6 cellular contexts compared by ENCODE assay signal in the genomic region with DNA sequence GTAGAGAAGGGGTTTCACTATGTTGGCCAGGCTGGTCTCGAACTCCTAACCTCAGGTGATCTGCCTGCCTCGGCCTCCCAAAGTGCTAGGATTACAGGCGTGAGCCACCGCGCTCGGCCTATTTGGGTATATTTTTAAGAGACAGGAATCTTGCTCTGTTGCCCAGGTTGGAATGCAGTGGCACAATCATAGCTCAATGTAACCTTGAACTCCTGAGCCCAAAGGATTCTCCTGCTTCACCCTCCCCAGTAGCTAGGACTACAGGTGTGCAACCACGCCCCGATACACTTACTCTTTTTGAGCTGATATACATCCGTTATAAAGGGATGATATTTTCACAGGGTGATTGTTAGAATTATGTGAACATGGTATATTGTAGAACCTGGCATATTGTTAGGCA. TPM values are rescaled to one million over a fixed set of nuclear protein-coding genes. Genes with fewer than 3 reads are reported as not detected.
DNase-seq lines count a peak whose midpoint lies in the region; ATAC-seq, FAIRE-seq and TF ChIP-seq lines count a peak whose summit lies in the region.
"Not testable (repeated sequence)": the region's sequence is repeated elsewhere in the genome, so short reads cannot be mapped to it uniquely, and the experiment has no call there.

No MANE protein-coding gene starts in this region.

- not testable (repeated sequence) for BruUV-seq in GM12878 (replicated peaks; lab: Mats Ljungman, UMichigan)

- peaks cover 100% of the 10 kb centered on the region for H3K79me2 ChIP-seq in Loucy (ENCODE audit: insufficient read depth, low read length)
- H3K79me2 ChIP-seq in GM12878 (ENCODE audit: control insufficient read depth, insufficient read depth, low read length) = peaks cover 88% of the 10 kb centered on the region
- H3K79me2 ChIP-seq in mesendoderm (ENCODE audit: control insufficient read depth, insufficient read depth, low read length) = peaks cover 36% of the 10 kb centered on the region

- H3K36me3 ChIP-seq in Loucy (ENCODE audit: insufficient read depth, low read length); GM12878 (ENCODE audit: control insufficient read depth in 2 of 2, insufficient read depth in 2 of 2, low read length in 1 of 2); mesendoderm (ENCODE audit: control insufficient read depth, insufficient read depth, low read length): not testable (repeated sequence)

- not testable (repeated sequence) for H3K79me1 ChIP-seq in mesendoderm (ENCODE audit: low read length)

- TF ChIP-seq EP300 in GM12878 (IDR thresholded peaks at IDR 0.05; ENCODE audit: borderline replicate concordance in 1 of 2, control insufficient read depth in 1 of 2, low read depth in 2 of 2, low read length in 2 of 2) = not testable (repeated sequence)

- not testable (repeated sequence) for ATAC-seq in GM12878
- ATAC-seq in Right ventricle myocardium superior (ENCODE audit: poor library complexity) = peak; percentile 21
- peak; percentile 33 for ATAC-seq in left lobe of liver

- H3K4me2 ChIP-seq in Loucy (ENCODE audit: low read depth, low read length, poor library complexity, severe bottlenecking) = peak overlapping the region; percentile 94
- peak overlapping the region; percentile 38 for H3K4me2 ChIP-seq in GM12878 (ENCODE audit: control insufficient read depth, insufficient read depth)
- not testable (repeated sequence) for H3K4me2 ChIP-seq in mesendoderm (ENCODE audit: low read length)

- not testable (repeated sequence) for H3F3A ChIP-seq in Loucy (ENCODE audit: low read depth)

- 65% methylated on average over 9 of the region's 9 CpGs for WGBS in GM12878 (ENCODE audit: insufficient coverage, insufficient replicate concordance, low lambda C conversion rate, missing lambda C conversion rate)
- no CpG with 5 or more reads among the region's 9 CpGs for WGBS in mesendoderm (ENCODE audit: extremely low coverage, insufficient coverage, low lambda C conversion rate)

- H3K9me3 ChIP-seq in Loucy (ENCODE audit: insufficient read depth, low read depth, low read length); GM12878 (replicated peaks; ENCODE audit: control insufficient read depth, insufficient read depth, low read length): not testable (repeated sequence)

- FAIRE-seq in GM12891 (lab: Jason Lieb, UNC) = peak; percentile 31
- FAIRE-seq in GM12878 (lab: Jason Lieb, UNC) = not testable (repeated sequence)

- H3K23ac ChIP-seq in mesendoderm (ENCODE audit: low read length) = not testable (repeated sequence)

- not testable (repeated sequence) for H3K9me2 ChIP-seq in Loucy (replicated peaks; ENCODE audit: low read depth, low read length)

- not testable (repeated sequence) for H2BK5ac ChIP-seq in mesendoderm (ENCODE audit: low read length)

- in situ Hi-C loops in GM12878 (cut with MboI) = not testable (repeated sequence)

- H3K27me3 ChIP-seq in Loucy (ENCODE audit: insufficient read depth, low read length, poor library complexity, severe bottlenecking); GM12878 (replicated peaks in 1 of 2; ENCODE audit: control insufficient read depth in 2 of 2, insufficient read depth in 2 of 2, low read length in 1 of 2); mesendoderm (ENCODE audit: insufficient read depth, low read length, poor library complexity): not testable (repeated sequence)

- H3K4me3 ChIP-seq in Loucy (ENCODE audit: low read length, poor library complexity, severe bottlenecking) (peak overlapping the region; percentile 43), GM12878 (0 out of 2 replicates have a peak overlapping the region, but pooled peaks have one; percentile 8)
- H3K4me3 ChIP-seq in mesendoderm (ENCODE audit: low read length) = not testable (repeated sequence)

- H2BK120ac ChIP-seq in mesendoderm (ENCODE audit: low read depth, low read length) = not testable (repeated sequence)

- SMC1A ChIA-PET in GM12878 (lab: Charles Lee; ENCODE audit: uncharacterized antibody, unreplicated experiment) = interaction anchor here (0.9 to 2.1 kb wide), 5 partner anchors 16 to 54 kb away, joined by 3 to 10 read pairs (median 4); no protein-coding TSS in a partner anchor

- H3K18ac ChIP-seq in mesendoderm (ENCODE audit: low read length) = not testable (repeated sequence)

- intact Hi-C loops in GM12878 (cut with micrococcal nuclease; ENCODE audit: unreplicated experiment); Right ventricle myocardium superior (cut with DNase I): not testable (repeated sequence)

- DNase-seq in GM12891 (ENCODE audit: insufficient read length, low spot score); GM12878 (ENCODE audit: low read depth, low spot score); Right ventricle myocardium superior; left lobe of liver (ENCODE audit: low spot score); mesendoderm: not testable (repeated sequence)

- RAD21 ChIA-PET in GM12878 (lab: Charles Lee; ENCODE audit: unreplicated experiment) = interaction anchor here (1.0 kb wide), 1 partner anchor 45 kb away, joined by 4 read pairs; no protein-coding TSS in a partner anchor

- H2AK5ac ChIP-seq in mesendoderm (ENCODE audit: low read length) = not testable (repeated sequence)

- H3K4ac ChIP-seq in mesendoderm (ENCODE audit: low read depth, low read length) = not testable (repeated sequence)

- H3K56ac ChIP-seq in mesendoderm (ENCODE audit: low read length) = not testable (repeated sequence)

- H2AFZ ChIP-seq in Loucy (ENCODE audit: low read length); GM12878 (ENCODE audit: control insufficient read depth, low read depth, low read length): not testable (repeated sequence)

- H2BK15ac ChIP-seq in mesendoderm (replicated peaks; ENCODE audit: low read depth) = not testable (repeated sequence)

- H3K4me1 ChIP-seq in Loucy (ENCODE audit: insufficient read depth, low read length, poor library complexity, severe bottlenecking) = peaks cover 41% of the 10 kb centered on the region
- H3K4me1 ChIP-seq in GM12878 (ENCODE audit: control insufficient read depth, insufficient read depth, low read length); mesendoderm (ENCODE audit: control insufficient read depth, low read depth, low read length): not testable (repeated sequence)

- peaks cover 80% of the 10 kb centered on the region for H4K20me1 ChIP-seq in Loucy (ENCODE audit: insufficient read depth, low read length, poor library complexity, severe bottlenecking)
- not testable (repeated sequence) for H4K20me1 ChIP-seq in GM12878 (ENCODE audit: control insufficient read depth, insufficient read depth)

- not testable (repeated sequence) for TF ChIP-seq RAD21 in GM12878 (IDR thresholded peaks at IDR 0.05; ENCODE audit: insufficient read depth, low read depth, low read length)

- POLR2A ChIA-PET in GM12878 (lab: Charles Lee) = not testable (repeated sequence)

- not testable (repeated sequence) for H4K8ac ChIP-seq in mesendoderm (ENCODE audit: low read depth, low read length)

- not testable (repeated sequence) for TF ChIP-seq POLR2A in GM12891 (IDR thresholded peaks at IDR 0.05; ENCODE audit: low read depth, low read length); GM12878 (IDR thresholded peaks at IDR 0.05; ENCODE audit: low read depth, low read length)

- TF ChIP-seq CTCF in Loucy (conservative IDR thresholded peaks at IDR 0.05; ENCODE audit: low read length); GM12878 (IDR thresholded peaks at IDR 0.05 in 2 of 3, conservative IDR thresholded peaks at IDR 0.05 in 1 of 3; ENCODE audit: control insufficient read depth in 2 of 3, extremely low read depth in 1 of 3, insufficient read depth in 1 of 3, low read depth in 3 of 3, low read length in 3 of 3): not testable (repeated sequence)

- H3K27ac ChIP-seq in GM12878 (ENCODE audit: control insufficient read depth, insufficient read depth) = not testable (repeated sequence)
- peak overlapping the region; percentile 5 for H3K27ac ChIP-seq in mesendoderm (ENCODE audit: low read depth, low read length)

- not testable (repeated sequence) for H4K5ac ChIP-seq in mesendoderm (ENCODE audit: low read length)

- not testable (repeated sequence) for H3K9ac ChIP-seq in Loucy (ENCODE audit: low read depth, low read length, poor library complexity, severe bottlenecking); GM12878 (ENCODE audit: control insufficient read depth, insufficient read depth, low read length); mesendoderm (ENCODE audit: low read length)

- CTCF ChIA-PET in GM12878 (lab: Yijun Ruan, JAX) = interaction anchor here (1.1 to 3.4 kb wide), 5 partner anchors 45 to 56 kb away, joined by 4 to 13 read pairs (median 5); no protein-coding TSS in a partner anchor

RNA-seq across cellular contexts. Expression of a gene that starts 7.4 kb away (rescaled TPM):
- 6.6 TPM for polyA plus RNA-seq in GM12891 (2012; ENCODE audit: low read depth, missing spikeins)
- 24.9 and 25.6 TPM in 2 replicates for total RNA-seq in GM12878 (2013; cell fraction: nucleolus; rRNA removed)
- total RNA-seq in GM12878 (2014; rRNA removed) (11.4 and 14.3 TPM in 2 replicates), GM12878 (2014; rRNA removed; fragmentation: Illumina TruSeq; extraction: Trizol) (23.7 and 24.8 TPM in 2 replicates), GM12878 (2021) (14.7 and 15.9 TPM in 2 replicates), Right ventricle myocardium superior (9.3 TPM), left lobe of liver (7.4 TPM)
- 5.2 TPM for polyA plus RNA-seq in GM12878 (2011; ENCODE audit: low read depth)
- polyA plus RNA-seq in GM12878 (2011; rRNA removed) (17.6 and 21.3 TPM in 2 replicates), GM12878 (2014; fragmentation: Illumina TruSeq; extraction: Trizol) (21.5 and 24.9 TPM in 2 replicates), GM12878 (2014; fragmentation: Nextera tagmentation; extraction: Ambion mirVana) (1 to 10 TPM; 4.6 to 6.9 TPM), GM12878 (2014; rRNA removed) (9.2 and 10.0 TPM in 2 replicates), GM12878 (2016; fragmentation: Nextera tagmentation; extraction: Ambion mirVana) (1 to 10 TPM; 4.5 to 5.2 TPM)
- 4.6 and 7.6 TPM in 2 replicates for polyA plus RNA-seq in GM12878 (2011; cell fraction: cytosol; rRNA removed)
- 8.6 TPM in 2 replicates for polyA plus RNA-seq in GM12878 (2011; cell fraction: nucleus; rRNA removed)
- 9.4 and 12.3 TPM in 2 replicates for polyA plus RNA-seq in GM12878 (2012)
- 20.5 and 30.3 TPM in 2 replicates for polyA minus RNA-seq in GM12878 (2011; rRNA and poly(A)+ RNA removed)
- 6.9 and 13.3 TPM in 2 replicates for polyA minus RNA-seq in GM12878 (2011; cell fraction: cytosol; rRNA and poly(A)+ RNA removed)
- polyA minus RNA-seq in GM12878 (2011; cell fraction: nucleus; rRNA and poly(A)+ RNA removed) = 5.8 and 11.3 TPM in 2 replicates
- 10.8 TPM for polyA plus RNA-seq in mesendoderm (2013, experiment 1 of 2)
- polyA plus RNA-seq in mesendoderm (2013, experiment 2 of 2) = 10.7 TPM
